Comparison of ENCODE assay signal across 20 cellular contexts in genomic region chr3:126917232-126917804, GRCh38.
DNase-seq lines count a peak whose midpoint lies in the region; ATAC-seq, FAIRE-seq and TF ChIP-seq lines count a peak whose summit lies in the region.
"Had no signal": no experiment of that assay in that cellular context is flagged by ENCODE, and none has a peak within 500 bp of the region (broad histone marks: within the 10 kb centered on the region; RNA-seq: fewer than 3 reads in every experiment).

No MANE protein-coding gene starts in this region.

- TF ChIP-seq RAD21 in HepG2 (CRISPR knock-in tag; IDR thresholded peaks at IDR 0.05) = no peak

- BruUV-seq in HepG2 (replicated peaks; lab: Mats Ljungman, UMichigan) = no TSS peak

- H3K79me2 ChIP-seq in HepG2 (ENCODE audit: insufficient read depth, low read length) = no peaks in the 10 kb centered on the region

- ATAC-seq in right cardiac atrium (no peak), left lung (peak; percentile 50), HepG2 (no peak), HG02973 (IDR thresholded peaks at IDR 0.05; ENCODE audit: unreplicated experiment) (no peak)
- ATAC-seq: PC-3 had no signal

- no peak for FAIRE-seq in HepG2 (lab: Jason Lieb, UNC)
- FAIRE-seq: G401.6, H54 had no signal

- DNase-seq in cardiac septum (ENCODE audit: low spot score) (peak; percentile 58), right cardiac atrium (no peak), NCI-H774 (lab: John Stamatoyannopoulos, UW) (peak; percentile 17), left lung (no peak), HepG2 (ENCODE audit: low spot score) (no peak), 8988T (no peak)
- DNase-seq: ACHN, IMR-90, Kasumi-1, NCI-H1105, NCI-H1694, NCI-H2107, NCI-H226, NCI-H526 treated with DMSO at 0.1 percent for 48 hours, PC-3, RPMI8226, SIG-M5 had no signal

- H3K36me3 ChIP-seq in left lung = no peaks in the 10 kb centered on the region
- H3K36me3 ChIP-seq in HepG2 (replicated peaks in 1 of 2; ENCODE audit: control insufficient read depth in 1 of 2, insufficient read depth in 2 of 2, low read length in 2 of 2) = peaks cover 0 to 4% of the 10 kb centered on the region in 2 experiments; a peak in 1 of 5 replicates

- H3K9me3 ChIP-seq in right cardiac atrium (ENCODE audit: control insufficient read depth, low read length) = no peaks in the 10 kb centered on the region
- no peaks in the 10 kb centered on the region for H3K9me3 ChIP-seq in left lung
- no peaks in the 10 kb centered on the region for H3K9me3 ChIP-seq in HepG2 (ENCODE audit: low read length)

- POLR2A ChIA-PET in HepG2 (lab: Yijun Ruan, JAX) = no interaction called here

- 83% methylated on average over 6 of the region's 6 CpGs for WGBS in right cardiac atrium
- WGBS in HepG2 (ENCODE audit: low lambda C conversion rate) = 77% methylated on average over 6 of the region's 6 CpGs

- in situ Hi-C loops in HepG2 (cut with HindIII; ENCODE audit: extremely low pct_ligation_motif_present, low pct_unique_long_range_greater_than_20kb) = no loop called here

- H3K4me1 ChIP-seq in right cardiac atrium (ENCODE audit: control insufficient read depth, insufficient read depth, low read length) = no peaks in the 10 kb centered on the region
- H3K4me1 ChIP-seq in left lung = peaks cover 0 to 6% of the 10 kb centered on the region in 2 donors
- H3K4me1 ChIP-seq in HepG2 (ENCODE audit: insufficient read depth, low read length) = peaks cover 13% of the 10 kb centered on the region

- intact Hi-C loops in cardiac septum (cut with DNase I) (no loop called here), right cardiac atrium (cut with DNase I) (no loop called here), left lung (cut with DNase I) (no loop called here), HepG2 (cut with micrococcal nuclease; ENCODE audit: unreplicated experiment) (no loop called here)

- no peak overlapping the region for H3K4me3 ChIP-seq in right cardiac atrium (ENCODE audit: low read length)
- H3K4me3 ChIP-seq in left lung = no peak overlapping the region
- H3K4me3 ChIP-seq in HepG2 (replicated peaks in 1 of 3; ENCODE audit: insufficient read depth in 1 of 3, low read depth in 2 of 3, low read length in 3 of 3) = no peak overlapping the region

- H4K20me1 ChIP-seq in HepG2 (ENCODE audit: insufficient read depth, low read length) = no peaks in the 10 kb centered on the region

- H3K9ac ChIP-seq in HepG2 (ENCODE audit: insufficient read depth, low read depth, low read length) = no peak overlapping the region

- no peak overlapping the region for H3K4me2 ChIP-seq in HepG2 (ENCODE audit: low read depth, low read length)

- TF ChIP-seq EP300 in HepG2 (IDR thresholded peaks at IDR 0.05; ENCODE audit: low read depth in 2 of 2, low read length in 2 of 2) = no peak
- TF ChIP-seq EP300 in HepG2 (CRISPR knock-in tag; IDR thresholded peaks at IDR 0.05; ENCODE audit: borderline replicate concordance) = no peak

- no peak overlapping the region for H3K27ac ChIP-seq in right cardiac atrium (ENCODE audit: low read length)
- no peak overlapping the region for H3K27ac ChIP-seq in left lung
- no peak overlapping the region for H3K27ac ChIP-seq in HepG2 (ENCODE audit: extremely low read length, insufficient read depth, low read length)

- no peaks in the 10 kb centered on the region for H3K27me3 ChIP-seq in right cardiac atrium (ENCODE audit: control insufficient read depth, insufficient read depth)
- H3K27me3 ChIP-seq in left lung = peaks cover 0 to 38% of the 10 kb centered on the region in 2 donors
- no peaks in the 10 kb centered on the region for H3K27me3 ChIP-seq in HepG2 (ENCODE audit: control insufficient read depth in 1 of 2, insufficient read depth in 2 of 2, low read length in 2 of 2)

- TF ChIP-seq CTCF in left lung (IDR thresholded peaks at IDR 0.05) (no peak), HepG2 (CRISPR knock-in tag; IDR thresholded peaks at IDR 0.05) (no peak)

- no peak for TF ChIP-seq POLR2A in HepG2 (IDR thresholded peaks at IDR 0.05; ENCODE audit: insufficient read depth in 1 of 2, low read depth in 2 of 2, low read length in 2 of 2)

- H2AFZ ChIP-seq in HepG2 (ENCODE audit: low read length) = no peak overlapping the region

- CTCF ChIA-PET in HepG2 (lab: Yijun Ruan, JAX; ENCODE audit: low intra/inter-chr PET ratio, low total read pairs) = no interaction called here

TF ChIP-seq in HepG2, 621 proteins besides CTCF, POLR2A, EP300 and RAD21 (continues in another document):
- TF ChIP-seq ZNF512B (CRISPR knock-in tag; IDR thresholded peaks at IDR 0.05; ENCODE audit: borderline replicate concordance) (no peak), NCOR1 (IDR thresholded peaks at IDR 0.05; ENCODE audit: borderline replicate concordance, low read length) (no peak), CEBPZ (IDR thresholded peaks at IDR 0.05; ENCODE audit: low read length) (no peak), IKZF1 (IDR thresholded peaks at IDR 0.05) (no peak), FOSL1 (CRISPR knock-in tag; IDR thresholded peaks at IDR 0.05; ENCODE audit: borderline replicate concordance) (no peak), NCOA1 (CRISPR knock-in tag; IDR thresholded peaks at IDR 0.05) (no peak), ZNF280D (CRISPR knock-in tag; IDR thresholded peaks at IDR 0.05) (no peak), IRF1 (CRISPR knock-in tag; IDR thresholded peaks at IDR 0.05; ENCODE audit: low read depth) (no peak), KDM3A (CRISPR knock-in tag; IDR thresholded peaks at IDR 0.05; ENCODE audit: low read depth) (no peak)

Comparison
In these comparisons a context has a peak if more than half of its experiments do, and no peak if none do; other contexts are left out.
1. DNase-seq: peak in cardiac septum (single experiment) and NCI-H774 (single experiment); none in right cardiac atrium (0 of 3), left lung (0 of 2), HepG2 (single experiment) and 8988T (single experiment).